15 cellular contexts compared by ENCODE assay signal in genomic region chr3:56990295-56991015, GRCh38.
DNase-seq lines count a peak whose midpoint lies in the region; ATAC-seq and TF ChIP-seq lines count a peak whose summit lies in the region.
"Had no signal": no experiment of that assay in that cellular context is flagged by ENCODE, and none has a peak within 500 bp of the region (broad histone marks: within the 10 kb centered on the region; RNA-seq: fewer than 3 reads in every experiment).

No MANE protein-coding gene starts in this region.

- H3K27ac ChIP-seq in colonic mucosa: peak overlapping the region; percentile 54

- H3K9me3 Mint-ChIP-seq in neural crest cell (no peaks in the 10 kb centered on the region), type B pancreatic cell (no peaks in the 10 kb centered on the region), mesothelial cell of epicardium (no peaks in the 10 kb centered on the region)

- H3K9ac ChIP-seq in colonic mucosa (ENCODE audit: low read depth in 2 of 2, low read length in 2 of 2): peak overlapping the region in 1 of 2 donors; percentile 21

- no peak for TF ChIP-seq CTCF in LNCaP clone FGC (IDR thresholded peaks at IDR 0.05; ENCODE audit: control insufficient read depth, extremely low read depth, insufficient read depth)
- TF ChIP-seq CTCF in colonic mucosa (IDR thresholded peaks at IDR 0.05): no peak
- TF ChIP-seq CTCF in neural crest cell (conservative IDR thresholded peaks at IDR 0.05): no peak
- no peak for TF ChIP-seq CTCF in type B pancreatic cell (conservative IDR thresholded peaks at IDR 0.05)
- TF ChIP-seq CTCF in mesothelial cell of epicardium (IDR thresholded peaks at IDR 0.05; ENCODE audit: unreplicated experiment): no peak

- H3K4me3 ChIP-seq in LNCaP clone FGC (ENCODE audit: low read depth, low read length): no peak overlapping the region
- no peak overlapping the region for H3K4me3 ChIP-seq in colonic mucosa

- no peaks in the 10 kb centered on the region for H3K9me3 ChIP-seq in colonic mucosa

- peaks cover 5% of the 10 kb centered on the region for H3K4me1 ChIP-seq in colonic mucosa

- no peak for ATAC-seq in GM18870 (IDR thresholded peaks at IDR 0.05; ENCODE audit: unreplicated experiment)

- H3K36me3 Mint-ChIP-seq in neural crest cell (ENCODE audit: low read depth) (no peaks in the 10 kb centered on the region), type B pancreatic cell (no peaks in the 10 kb centered on the region), mesothelial cell of epicardium (no peaks in the 10 kb centered on the region)

- H3K27ac Mint-ChIP-seq in neural crest cell (ENCODE audit: unreplicated experiment) (peak overlapping the region; percentile 20), type B pancreatic cell (peak overlapping the region; percentile 6), mesothelial cell of epicardium (no peak overlapping the region)

- H3K36me3 ChIP-seq in colonic mucosa: no peaks in the 10 kb centered on the region

- no peaks in the 10 kb centered on the region for H3K27me3 ChIP-seq in colonic mucosa

- H3K27me3 Mint-ChIP-seq in neural crest cell (ENCODE audit: low read depth): peaks cover 15% of the 10 kb centered on the region
- H3K27me3 Mint-ChIP-seq in type B pancreatic cell: peaks cover 10% of the 10 kb centered on the region
- H3K27me3 Mint-ChIP-seq in mesothelial cell of epicardium (ENCODE audit: low read depth): peaks cover 12% of the 10 kb centered on the region

- DNase-seq in LNCaP clone FGC (ENCODE audit: low read depth) (peak; percentile 45), colonic mucosa (peak; percentile 44), neural crest cell (ENCODE audit: low read depth, low spot score) (no peak), type B pancreatic cell (ENCODE audit: extremely low spot score, unreplicated experiment) (no peak), mesothelial cell of epicardium (ENCODE audit: low spot score in 2 of 2, unreplicated experiment in 2 of 2) (no peak), NCI-H146 (lab: John Stamatoyannopoulos, UW) (no peak)
- DNase-seq: CD4-positive, alpha-beta memory T cell; DMS79; KBM-7; NCI-H1048; NCI-H1436 treated with DMSO at 0.1 percent for 48 hours; NCI-H2081; NCI-H510A treated with DMSO at 0.1 percent for 48 hours; NCI-H82 had no signal

- H3K4me3 Mint-ChIP-seq in neural crest cell (no peak overlapping the region), type B pancreatic cell (no peak overlapping the region), mesothelial cell of epicardium (no peak overlapping the region)
- H3K4me3 Mint-ChIP-seq: CD4-positive, alpha-beta memory T cell had no signal

- intact Hi-C loops in colonic mucosa (cut with DNase I): no loop called here

- H3K4me1 Mint-ChIP-seq in neural crest cell (peaks cover 12% of the 10 kb centered on the region), type B pancreatic cell (ENCODE audit: unreplicated experiment) (peaks cover 39% of the 10 kb centered on the region), mesothelial cell of epicardium (peaks cover 24% of the 10 kb centered on the region)

Comparison
In these comparisons a context has a peak if more than half of its experiments do, and no peak if none do; other contexts are left out.
1. DNase-seq: peak in LNCaP clone FGC (single experiment) and colonic mucosa (single experiment); none in neural crest cell (single experiment), type B pancreatic cell (single experiment), mesothelial cell of epicardium (0 of 2) and NCI-H146 (single experiment).